8 cellular contexts compared by ENCODE assay signal in the genomic region with DNA sequence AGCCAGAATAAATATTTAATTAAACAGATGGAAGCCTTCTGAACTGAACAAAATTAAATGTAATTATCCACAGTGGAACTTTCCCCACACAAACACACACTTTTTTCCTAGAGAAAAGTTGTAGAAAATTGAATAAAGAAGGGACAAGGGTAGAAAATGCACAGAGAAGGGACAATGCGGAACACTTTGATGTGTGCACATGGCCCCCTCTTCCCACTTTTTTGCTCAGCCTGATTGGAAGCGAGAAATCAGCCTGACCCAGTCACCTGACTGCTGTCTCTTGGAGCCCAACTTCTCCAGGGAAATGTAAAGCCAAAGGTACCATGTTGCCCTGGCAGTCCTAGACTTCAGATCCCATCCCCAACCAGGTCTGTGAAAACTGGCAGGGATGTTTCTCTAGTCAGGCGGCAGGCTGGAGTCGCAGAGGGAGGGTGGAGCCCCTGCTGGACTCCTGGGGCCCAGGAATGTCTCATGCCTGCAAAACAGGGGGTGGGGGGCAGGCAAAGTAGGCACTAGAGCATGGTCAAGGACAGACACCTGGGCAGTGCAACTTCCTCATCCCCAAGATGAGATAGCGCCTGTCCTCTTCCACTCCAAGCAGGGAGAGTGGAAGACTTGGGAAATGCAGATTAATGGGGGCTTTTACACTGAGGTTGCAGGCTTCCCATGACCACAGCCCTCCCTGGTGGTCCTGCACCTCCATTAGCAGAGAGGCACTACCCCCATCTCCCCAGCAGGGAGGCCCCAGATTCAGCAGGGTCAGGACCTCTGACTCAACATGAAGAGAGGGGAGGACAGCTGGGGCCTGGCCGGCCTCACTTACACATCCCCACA. TPM values are rescaled to one million over a fixed set of nuclear protein-coding genes. Genes with fewer than 3 reads are reported as not detected.
DNase-seq lines count a peak whose midpoint lies in the region; ATAC-seq and TF ChIP-seq lines count a peak whose summit lies in the region.

No MANE protein-coding gene starts in this region.

- ATAC-seq in HG02623 (IDR thresholded peaks at IDR 0.05; ENCODE audit: unreplicated experiment) (no peak), GM18861 (IDR thresholded peaks at IDR 0.05; ENCODE audit: unreplicated experiment) (no peak)

- peak overlapping the region; percentile 86 for H3K27ac Mint-ChIP-seq in activated CD4-positive, alpha-beta memory T cell treated with anti-CD3 and anti-CD28 coated beads for 36 hours

- peaks cover 24% of the 10 kb centered on the region for H3K36me3 Mint-ChIP-seq in activated CD4-positive, alpha-beta memory T cell treated with anti-CD3 and anti-CD28 coated beads for 36 hours

- no peaks in the 10 kb centered on the region for H3K9me3 Mint-ChIP-seq in activated CD4-positive, alpha-beta memory T cell treated with anti-CD3 and anti-CD28 coated beads for 36 hours

- H3K27ac ChIP-seq in HEK293 (ENCODE audit: extremely low read depth, low read depth, low read length) = no peak overlapping the region; the same call in 1 of the 2 replicates
- peak overlapping the region; percentile 99 for H3K27ac ChIP-seq in left ventricle myocardium inferior (replicated peaks)

- H3K4me1 ChIP-seq in HEK293 (ENCODE audit: control insufficient read depth, insufficient read depth, low read length) (peaks cover 19% of the 10 kb centered on the region), left ventricle myocardium inferior (peaks cover 67% of the 10 kb centered on the region), skeletal muscle satellite cell (ENCODE audit: control insufficient read depth, insufficient read depth, low read length) (peaks cover 39% of the 10 kb centered on the region)

- CTCF ChIA-PET in HEK293 (lab: Yijun Ruan, JAX) = interaction anchor here (0.6 to 1.2 kb wide), 3 partner anchors 10 to 128 kb away, joined by 3 to 4 read pairs (median 3); partner anchors contain the start of genes ANXA9 and SETDB1
- CTCF ChIA-PET in activated CD4-positive, alpha-beta memory T cell treated with anti-CD3 and anti-CD28 coated beads for 36 hours (lab: Charles Lee) = interaction anchor here (3.4 to 12.0 kb wide), 2 partner anchors 9 to 29 kb away, joined by 18 to 222 read pairs; partner anchors contain the start of genes ANXA9 and MINDY1

- H3K27me3 ChIP-seq in left ventricle myocardium inferior (ENCODE audit: low read depth) = no peaks in the 10 kb centered on the region
- no peaks in the 10 kb centered on the region for H3K27me3 ChIP-seq in skeletal muscle satellite cell (ENCODE audit: control insufficient read depth, insufficient read depth, low read length)

- TF ChIP-seq CTCF in HEK293 (tag by site-specific recombination; IDR thresholded peaks at IDR 0.05) = peak; percentile 72
- no peak for TF ChIP-seq CTCF in left ventricle myocardium inferior (IDR thresholded peaks at IDR 0.05; ENCODE audit: borderline replicate concordance)

- DNase-seq in activated CD4-positive, alpha-beta memory T cell treated with anti-CD3 and anti-CD28 coated beads for 36 hours = peak; percentile 34
- DNase-seq in left ventricle myocardium inferior (no peak), AG08395 (ENCODE audit: low spot score) (no peak), NCI-H1436 (lab: John Stamatoyannopoulos, UW) (no peak)

- peak overlapping the region; percentile 96 for H3K9ac ChIP-seq in skeletal muscle satellite cell (ENCODE audit: low read depth, low read length)

- no peaks in the 10 kb centered on the region for H3K9me3 ChIP-seq in HEK293 (ENCODE audit: control insufficient read depth, insufficient read depth, low read depth, low read length)
- no peaks in the 10 kb centered on the region for H3K9me3 ChIP-seq in left ventricle myocardium inferior (replicated peaks)
- H3K9me3 ChIP-seq in skeletal muscle satellite cell (replicated peaks; ENCODE audit: low read length) = no peaks in the 10 kb centered on the region

- peaks cover 55% of the 10 kb centered on the region for H3K4me1 Mint-ChIP-seq in activated CD4-positive, alpha-beta memory T cell treated with anti-CD3 and anti-CD28 coated beads for 36 hours (ENCODE audit: low read depth)

- H3K4me2 ChIP-seq in skeletal muscle satellite cell (ENCODE audit: low read length) = peak overlapping the region; percentile 96

- H3K27me3 Mint-ChIP-seq in activated CD4-positive, alpha-beta memory T cell treated with anti-CD3 and anti-CD28 coated beads for 36 hours = no peaks in the 10 kb centered on the region

- H3K4me3 Mint-ChIP-seq in activated CD4-positive, alpha-beta memory T cell treated with anti-CD3 and anti-CD28 coated beads for 36 hours = peak overlapping the region; percentile 85

- no peak overlapping the region for H3K4me3 ChIP-seq in HEK293 (ENCODE audit: low read depth, low read length)
- H3K4me3 ChIP-seq in left ventricle myocardium inferior = peak overlapping the region; percentile 94
- H3K4me3 ChIP-seq in skeletal muscle satellite cell (ENCODE audit: low read length) = peak overlapping the region; percentile 86

- H3K36me3 ChIP-seq in HEK293 (ENCODE audit: control insufficient read depth in 2 of 2, insufficient read depth in 1 of 2, low read length in 2 of 2) = peaks cover 0 to 28% of the 10 kb centered on the region in 2 experiments; a peak in 2 of 3 replicates
- peaks cover 24% of the 10 kb centered on the region for H3K36me3 ChIP-seq in left ventricle myocardium inferior
- H3K36me3 ChIP-seq in skeletal muscle satellite cell (ENCODE audit: insufficient read depth, low read length) = peaks cover 22% of the 10 kb centered on the region

- POLR2A ChIA-PET in HEK293 (lab: Yijun Ruan, JAX) = interaction anchor here (0.8 kb wide), 1 partner anchor 218 kb away, joined by 3 read pairs; the partner anchor contains the start of gene VPS72
- POLR2A ChIA-PET in activated CD4-positive, alpha-beta memory T cell treated with anti-CD3 and anti-CD28 coated beads for 36 hours (lab: Charles Lee) = no interaction called here

- intact Hi-C loops in activated CD4-positive, alpha-beta memory T cell treated with anti-CD3 and anti-CD28 coated beads for 36 hours (cut with micrococcal nuclease) = loop anchor here (10.0 kb wide), 2 partner anchors 487 to 737 kb away; partner anchors contain the start of genes ANP32E and TARS2
- intact Hi-C loops in left ventricle myocardium inferior (cut with micrococcal nuclease) = no loop called here

TF ChIP-seq in HEK293, 187 proteins besides CTCF, POLR2A, EP300 and RAD21 (continues in another document):
- TF ChIP-seq PRDM10 (tag by site-specific recombination; IDR thresholded peaks at IDR 0.05) (peak; percentile 100), ZNF600 (tag by site-specific recombination; IDR thresholded peaks at IDR 0.05) (0 out of 2 replicates have a peak, but pooled peaks have one; percentile 7), ZBTB17 (tag by site-specific recombination; IDR thresholded peaks at IDR 0.05) (no peak), ZNF660 (tag by site-specific recombination; IDR thresholded peaks at IDR 0.05) (no peak)
- TF ChIP-seq, protein P1, sequence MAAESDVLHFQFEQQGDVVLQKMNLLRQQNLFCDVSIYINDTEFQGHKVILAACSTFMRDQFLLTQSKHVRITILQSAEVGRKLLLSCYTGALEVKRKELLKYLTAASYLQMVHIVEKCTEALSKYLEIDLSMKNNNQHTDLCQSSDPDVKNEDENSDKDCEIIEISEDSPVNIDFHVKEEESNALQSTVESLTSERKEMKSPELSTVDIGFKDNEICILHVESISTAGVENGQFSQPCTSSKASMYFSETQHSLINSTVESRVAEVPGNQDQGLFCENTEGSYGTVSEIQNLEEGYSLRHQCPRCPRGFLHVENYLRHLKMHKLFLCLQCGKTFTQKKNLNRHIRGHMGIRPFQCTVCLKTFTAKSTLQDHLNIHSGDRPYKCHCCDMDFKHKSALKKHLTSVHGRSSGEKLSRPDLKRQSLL (tag by site-specific recombination; IDR thresholded peaks at IDR 0.05) = no peak

RNA-seq across cellular contexts. Expression of gene CERS2, which starts 2.8 kb away (rescaled TPM):
- total RNA-seq in activated CD4-positive, alpha-beta memory T cell treated with anti-CD3 and anti-CD28 coated beads for 36 hours = 100 to 1,000 TPM; 153 to 160 TPM
- total RNA-seq in left ventricle myocardium inferior = 78.9 TPM
- total RNA-seq in skeletal muscle satellite cell (2012; rRNA removed) = 97.8 and 105 TPM in 2 replicates

RNA-seq across cellular contexts. Expression of gene ANXA9, which starts 10.3 kb away (rescaled TPM):
- total RNA-seq in activated CD4-positive, alpha-beta memory T cell treated with anti-CD3 and anti-CD28 coated beads for 36 hours = under 1 TPM in 1 of 2 experiments, not detected in 1; 0.19 TPM
- total RNA-seq in left ventricle myocardium inferior = 0.14 TPM
- total RNA-seq in skeletal muscle satellite cell (2012; rRNA removed) = 0.76 TPM in 1 of 2 replicates, not detected in the other

RNA-seq across cellular contexts. Expression of gene MINDY1, which starts 34.9 kb away (rescaled TPM):
- 10 to 100 TPM; 16.4 to 18.3 TPM for total RNA-seq in activated CD4-positive, alpha-beta memory T cell treated with anti-CD3 and anti-CD28 coated beads for 36 hours
- 44.3 TPM for total RNA-seq in left ventricle myocardium inferior
- total RNA-seq in skeletal muscle satellite cell (2012; rRNA removed) = 6.8 and 7.2 TPM in 2 replicates

RNA-seq across cellular contexts. Expression of gene PRUNE1, which starts 36.4 kb away (rescaled TPM):
- total RNA-seq in activated CD4-positive, alpha-beta memory T cell treated with anti-CD3 and anti-CD28 coated beads for 36 hours = 10 to 100 TPM; 12.5 to 17.5 TPM
- total RNA-seq in left ventricle myocardium inferior = 42.8 TPM
- total RNA-seq in skeletal muscle satellite cell (2012; rRNA removed) = 4.1 and 8.5 TPM in 2 replicates

RNA-seq across cellular contexts. Expression of gene SETDB1, which starts 45.6 kb away (rescaled TPM):
- total RNA-seq in activated CD4-positive, alpha-beta memory T cell treated with anti-CD3 and anti-CD28 coated beads for 36 hours = 10 to 100 TPM; 42.3 to 50.0 TPM
- 17.2 TPM for total RNA-seq in left ventricle myocardium inferior
- 30.4 and 31.5 TPM in 2 replicates for total RNA-seq in skeletal muscle satellite cell (2012; rRNA removed)
